ENCODE assay signal across 17 cellular contexts in the genomic region with DNA sequence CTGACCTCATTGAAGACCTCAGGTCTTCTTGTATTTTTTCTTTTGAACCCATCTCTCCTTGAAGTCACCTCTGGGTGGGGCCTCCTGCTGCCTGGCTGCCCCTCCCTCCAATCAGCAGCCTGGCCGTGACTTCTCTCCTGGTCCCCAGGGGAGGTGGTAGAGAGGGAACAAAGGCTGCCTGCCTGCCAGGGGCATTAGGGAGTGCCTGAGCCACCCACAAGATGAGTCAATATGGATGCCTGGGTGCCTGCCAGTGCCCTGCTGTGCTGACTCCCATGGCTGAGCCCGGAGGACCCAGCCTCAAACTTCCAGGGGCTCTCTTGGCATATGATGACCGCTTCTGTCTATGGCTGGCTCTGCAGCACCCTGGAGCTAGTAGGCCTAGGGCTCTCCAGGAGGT. TPM values are rescaled to one million over a fixed set of nuclear protein-coding genes. Genes with fewer than 3 reads are reported as not detected.
DNase-seq lines count a peak whose midpoint lies in the region; ATAC-seq and TF ChIP-seq lines count a peak whose summit lies in the region.
"Had no signal": no experiment of that assay in that cellular context is flagged by ENCODE, and none has a peak within 500 bp of the region (broad histone marks: within the 10 kb centered on the region; RNA-seq: fewer than 3 reads in every experiment).

No MANE protein-coding gene starts in this region.

- peak overlapping the region; percentile 68 for H2BK120ac ChIP-seq in neuronal stem cell (ENCODE audit: low read depth, low read length)

- no peak overlapping the region for H2BK5ac ChIP-seq in neuronal stem cell (ENCODE audit: low read length)

- no peak for TF ChIP-seq POLR2A in NB4 (IDR thresholded peaks at IDR 0.05; ENCODE audit: extremely low read depth, insufficient read length)

- peaks cover 0 to 2% of the 10 kb centered on the region in 2 donors for H3K9me3 ChIP-seq in neuronal stem cell (replicated peaks in 1 of 2; ENCODE audit: control insufficient read depth in 2 of 2, insufficient read depth in 1 of 2, low read depth in 1 of 2, low read length in 2 of 2)
- H3K9me3 ChIP-seq: BLaER1 treated with 17β-estradiol and CSF1 and Interleukin-3, amounts not matched to agents 10 nM and 100 nM had no signal

- H3K4ac ChIP-seq in neuronal stem cell (ENCODE audit: low read length), result no peak overlapping the region

- H3K27me3 ChIP-seq in neuronal stem cell (ENCODE audit: control insufficient read depth in 3 of 3, insufficient read depth in 3 of 3, low read depth in 1 of 3, low read length in 3 of 3), result peaks cover 0 to 6% (median 0%) of the 10 kb centered on the region in 3 experiments
- H3K27me3 ChIP-seq: BLaER1 treated with 17β-estradiol and CSF1 and Interleukin-3, amounts not matched to agents 10 nM and 100 nM had no signal

- no peak for TF ChIP-seq CTCF in NB4 (IDR thresholded peaks at IDR 0.05; ENCODE audit: low read depth, low read length)

- no peak overlapping the region for H2AK5ac ChIP-seq in neuronal stem cell (ENCODE audit: low read depth, low read length)

- H3K36me3 ChIP-seq in neuronal stem cell (replicated peaks in 1 of 2; ENCODE audit: control insufficient read depth in 2 of 2, insufficient read depth in 2 of 2, low read length in 2 of 2), result no peaks in the 10 kb centered on the region
- H3K36me3 ChIP-seq: BLaER1 treated with 17β-estradiol and CSF1 and Interleukin-3, amounts not matched to agents 10 nM and 100 nM had no signal

- H4K8ac ChIP-seq in neuronal stem cell (ENCODE audit: low read depth, low read length), result no peak overlapping the region

- WGBS in neuronal stem cell (ENCODE audit: extremely low coverage in 2 of 2, insufficient read length in 2 of 2, insufficient replicate concordance in 1 of 2), 2 donors, result no CpG with 5 or more reads among the region's 3 CpGs

- no peak overlapping the region for H3K4me2 ChIP-seq in neuronal stem cell (ENCODE audit: insufficient read depth, low read length, poor library complexity, severe bottlenecking)
- H3K4me2 ChIP-seq: GM23338 had no signal

- peak overlapping the region; percentile 30 for H3K9ac ChIP-seq in neuronal stem cell (ENCODE audit: low read depth, low read length, poor library complexity)
- H3K9ac ChIP-seq: BLaER1 treated with 17β-estradiol and CSF1 and Interleukin-3, amounts not matched to agents 10 nM and 100 nM had no signal

- H3K4me3 ChIP-seq in NB4 (ENCODE audit: low read depth, low read length), result no peak overlapping the region
- no peak overlapping the region for H3K4me3 ChIP-seq in neuronal stem cell (ENCODE audit: low read length in 2 of 2)
- H3K4me3 ChIP-seq: BLaER1 treated with 17β-estradiol and CSF1 and Interleukin-3, amounts not matched to agents 10 nM and 100 nM; GM23338 had no signal

- no peaks in the 10 kb centered on the region for H3K79me1 ChIP-seq in neuronal stem cell (ENCODE audit: low read depth, low read length)

- H3K27ac ChIP-seq in neuronal stem cell (replicated peaks; ENCODE audit: low read length), result no peak overlapping the region
- H3K27ac ChIP-seq: BLaER1 treated with 17β-estradiol and CSF1 and Interleukin-3, amounts not matched to agents 10 nM and 100 nM had no signal

- H3K23ac ChIP-seq in neuronal stem cell (ENCODE audit: low read depth, low read length, poor library complexity), result no peak overlapping the region

- no peak overlapping the region for H2AFZ ChIP-seq in neuronal stem cell (ENCODE audit: low read length)
- H2AFZ ChIP-seq: GM23338 had no signal

- ATAC-seq in HG02840 (IDR thresholded peaks at IDR 0.05; ENCODE audit: low FRiP score, unreplicated experiment), result no peak
- ATAC-seq: activated CD4-positive, CD25-positive, alpha-beta regulatory T cell treated with anti-CD3 and anti-CD28 coated beads, Interleukin-2, amount 50 U/mL, for 24 hours; GM23338 had no signal

- no peak overlapping the region for H2BK12ac ChIP-seq in neuronal stem cell (ENCODE audit: low read length)

- peak; percentile 39 for DNase-seq in EH (ENCODE audit: low read depth)
- peak; percentile 80 for DNase-seq in NB4 (ENCODE audit: low read depth)
- peak; percentile 71 for DNase-seq in astrocyte of the hippocampus (ENCODE audit: low read depth, low spot score)
- DNase-seq in neuronal stem cell (ENCODE audit: low spot score), result no peak
- DNase-seq in stimulated activated CD4-positive, alpha-beta T cell treated with anti-CD3 and anti-CD28 coated beads, Interleukin-15, amount 100 ng/mL, for 24 hours, result no peak
- DNase-seq in retina, result no peak
- no peak for DNase-seq in foreskin melanocyte
- DNase-seq: activated naive CD4-positive, alpha-beta T cell treated with anti-CD3 and anti-CD28 coated beads, Interleukin-2, amount 50 U/mL, for 16 hours; caudate nucleus; glutamatergic neuron; Kasumi-1; stimulated activated CD4-positive, alpha-beta T cell treated with anti-CD3 and anti-CD28 coated beads, Interleukin-2, amount 100 ng/mL, for 24 hours had no signal

- H3K14ac ChIP-seq in neuronal stem cell (ENCODE audit: low read length), result no peak overlapping the region

- H3K18ac ChIP-seq in neuronal stem cell (ENCODE audit: low read length), result peak overlapping the region; percentile 44

- H3K4me1 ChIP-seq in neuronal stem cell (ENCODE audit: control insufficient read depth in 2 of 2, insufficient read depth in 1 of 2, low read depth in 1 of 2, low read length in 2 of 2), result peaks cover 8 to 10% of the 10 kb centered on the region in 2 donors

- no peak overlapping the region for H4K91ac ChIP-seq in neuronal stem cell (ENCODE audit: low read depth, low read length, poor library complexity)

- no peak overlapping the region for H2BK15ac ChIP-seq in neuronal stem cell (ENCODE audit: low read length)

RNA-seq across cellular contexts. Expression of a gene that starts 5.3 kb away (rescaled TPM):
- polyA plus RNA-seq in neuronal stem cell (2013, experiment 1 of 2), result 0.03 TPM
- 0.03 TPM for polyA plus RNA-seq in neuronal stem cell (2013, experiment 2 of 2)
- polyA plus RNA-seq: GM23338, urinary bladder had no signal

RNA-seq across cellular contexts. Expression of a gene that starts 41.8 kb away (rescaled TPM):
- polyA plus RNA-seq in neuronal stem cell (2013, experiment 1 of 2), result 6.5 TPM
- 6.5 TPM for polyA plus RNA-seq in neuronal stem cell (2013, experiment 2 of 2)

RNA-seq across cellular contexts. Expression of a gene that starts 41.9 kb away (rescaled TPM):
- 69.4 TPM for polyA plus RNA-seq in neuronal stem cell (2013, experiment 1 of 2)
- polyA plus RNA-seq in neuronal stem cell (2013, experiment 2 of 2), result 69.8 TPM

Comparison
In these comparisons a context has a peak if more than half of its experiments do, and no peak if none do; other contexts are left out.
1. DNase-seq: peak in EH (single experiment), NB4 (single experiment) and astrocyte of the hippocampus (single experiment); none in neuronal stem cell (single experiment), stimulated activated CD4-positive, alpha-beta T cell treated with anti-CD3 and anti-CD28 coated beads, Interleukin-15, amount 100 ng/mL, for 24 hours (single experiment), retina (single experiment) and foreskin melanocyte (single experiment).